19 cellular contexts compared by ENCODE assay signal in the genomic region with DNA sequence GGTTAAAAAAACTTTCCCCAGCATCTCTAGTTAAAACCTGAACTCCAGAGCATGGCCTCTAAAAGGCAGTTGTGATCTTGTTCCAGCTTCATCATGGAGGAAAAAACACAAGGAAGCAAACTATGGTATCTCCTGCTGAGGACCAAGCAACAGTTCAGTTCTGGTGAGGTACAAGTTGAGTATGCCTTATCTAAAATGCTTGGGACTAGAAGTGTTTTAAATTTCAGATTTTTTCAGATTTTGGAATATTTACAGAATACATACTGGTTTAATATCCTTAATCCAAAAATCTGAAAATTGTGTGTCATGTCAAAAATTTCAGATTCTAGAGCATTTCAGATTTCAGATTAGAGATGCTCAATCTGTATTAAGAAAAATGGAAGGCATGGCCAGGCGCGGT.
DNase-seq lines count a peak whose midpoint lies in the region; ATAC-seq lines count a peak whose summit lies in the region.
"Had no signal": no experiment of that assay in that cellular context is flagged by ENCODE, and none has a peak within 500 bp of the region (broad histone marks: within the 10 kb centered on the region; RNA-seq: fewer than 3 reads in every experiment).

No MANE protein-coding gene starts in this region.

- H3K27ac Mint-ChIP-seq in activated T-cell treated with anti-CD3 and anti-CD28 coated beads, Interleukin-2, amount 50 U/mL, for 24 hours, result peak overlapping the region; percentile 23
- H3K27ac Mint-ChIP-seq in stimulated activated naive CD8-positive, alpha-beta T cell treated with anti-CD3 and anti-CD28 coated beads, Interleukin-15, amount 100 ng/mL, for 72 hours, result peak overlapping the region; percentile 70 to 79
- peak overlapping the region; percentile 2 for H3K27ac Mint-ChIP-seq in stimulated activated effector memory CD8-positive, alpha-beta T cell treated with anti-CD3 and anti-CD28 coated beads, Interleukin-12 subunit alpha, Interleukin-12 subunit beta, amount 100 ng/mL, for 72 hours

- H3K27me3 Mint-ChIP-seq in activated T-cell treated with anti-CD3 and anti-CD28 coated beads, Interleukin-2, amount 50 U/mL, for 24 hours, result no peaks in the 10 kb centered on the region
- no peaks in the 10 kb centered on the region for H3K27me3 Mint-ChIP-seq in stimulated activated naive CD8-positive, alpha-beta T cell treated with anti-CD3 and anti-CD28 coated beads, Interleukin-15, amount 100 ng/mL, for 72 hours
- H3K27me3 Mint-ChIP-seq: CD4-positive, alpha-beta T cell had no signal

- peaks cover 91% of the 10 kb centered on the region for H3K36me3 Mint-ChIP-seq in activated T-cell treated with anti-CD3 and anti-CD28 coated beads, Interleukin-2, amount 50 U/mL, for 24 hours (ENCODE audit: low read depth)
- peaks cover 100% of the 10 kb centered on the region for H3K36me3 Mint-ChIP-seq in stimulated activated effector memory CD8-positive, alpha-beta T cell treated with anti-CD3 and anti-CD28 coated beads, Interleukin-12 subunit alpha, Interleukin-12 subunit beta, amount 100 ng/mL, for 72 hours

- DNase-seq in activated T-cell treated with anti-CD3 and anti-CD28 coated beads, Interleukin-2, amount 50 U/mL, for 24 hours, result no peak
- DNase-seq in activated T-cell treated with anti-CD3 and anti-CD28 coated beads, Interleukin-2, amount 50 U/mL, for 48 hours, result no peak
- no peak for DNase-seq in stimulated activated naive CD8-positive, alpha-beta T cell treated with anti-CD3 and anti-CD28 coated beads, Interleukin-15, amount 100 ng/mL, for 72 hours
- DNase-seq in stimulated activated naive CD8-positive, alpha-beta T cell treated with anti-CD3 and anti-CD28 coated beads, Interleukin-15, Interleukin-2, amounts not matched to agents 100 U/mL and 50 U/mL, for 24 hours, result no peak
- peak in 1 of 2 donors; percentile 4 for DNase-seq in stimulated activated effector memory CD8-positive, alpha-beta T cell treated with anti-CD3 and anti-CD28 coated beads, Interleukin-12 subunit alpha, Interleukin-12 subunit beta, amount 100 ng/mL, for 72 hours (ENCODE audit: low spot score in 2 of 2)
- no peak for DNase-seq in AG08395 (ENCODE audit: low spot score)
- DNase-seq: AML-193; BE2C; CD4-positive, alpha-beta T cell; CD8-positive, alpha-beta memory T cell; DMS 273 treated with DMSO at 0.1 percent for 48 hours; DMS79; EL; GDM1; GM23248; H7; HCEC 1CT had no signal

- H3K4me3 Mint-ChIP-seq in activated T-cell treated with anti-CD3 and anti-CD28 coated beads, Interleukin-2, amount 50 U/mL, for 24 hours, result no peak overlapping the region
- H3K4me3 Mint-ChIP-seq in stimulated activated naive CD8-positive, alpha-beta T cell treated with anti-CD3 and anti-CD28 coated beads, Interleukin-15, amount 100 ng/mL, for 72 hours, result no peak overlapping the region
- no peak overlapping the region for H3K4me3 Mint-ChIP-seq in stimulated activated effector memory CD8-positive, alpha-beta T cell treated with anti-CD3 and anti-CD28 coated beads, Interleukin-12 subunit alpha, Interleukin-12 subunit beta, amount 100 ng/mL, for 72 hours
- H3K4me3 Mint-ChIP-seq: CD14-positive monocyte; CD4-positive, alpha-beta T cell; CD8-positive, alpha-beta memory T cell had no signal

- no peaks in the 10 kb centered on the region for H3K9me3 Mint-ChIP-seq in activated T-cell treated with anti-CD3 and anti-CD28 coated beads, Interleukin-2, amount 50 U/mL, for 24 hours
- no peaks in the 10 kb centered on the region for H3K9me3 Mint-ChIP-seq in stimulated activated naive CD8-positive, alpha-beta T cell treated with anti-CD3 and anti-CD28 coated beads, Interleukin-15, amount 100 ng/mL, for 72 hours
- no peaks in the 10 kb centered on the region for H3K9me3 Mint-ChIP-seq in stimulated activated effector memory CD8-positive, alpha-beta T cell treated with anti-CD3 and anti-CD28 coated beads, Interleukin-12 subunit alpha, Interleukin-12 subunit beta, amount 100 ng/mL, for 72 hours
- H3K9me3 Mint-ChIP-seq: CD4-positive, alpha-beta T cell; CD8-positive, alpha-beta memory T cell had no signal

- H3K4me1 Mint-ChIP-seq in activated T-cell treated with anti-CD3 and anti-CD28 coated beads, Interleukin-2, amount 50 U/mL, for 24 hours (ENCODE audit: low read depth), result peaks cover 14% of the 10 kb centered on the region
- H3K4me1 Mint-ChIP-seq in stimulated activated naive CD8-positive, alpha-beta T cell treated with anti-CD3 and anti-CD28 coated beads, Interleukin-15, amount 100 ng/mL, for 72 hours, result peaks cover 18% of the 10 kb centered on the region
- peaks cover 6% of the 10 kb centered on the region for H3K4me1 Mint-ChIP-seq in stimulated activated effector memory CD8-positive, alpha-beta T cell treated with anti-CD3 and anti-CD28 coated beads, Interleukin-12 subunit alpha, Interleukin-12 subunit beta, amount 100 ng/mL, for 72 hours
- H3K4me1 Mint-ChIP-seq: CD14-positive monocyte had no signal

- ATAC-seq in stimulated activated naive CD8-positive, alpha-beta T cell treated with anti-CD3 and anti-CD28 coated beads, Interleukin-15, amount 100 ng/mL, for 72 hours, result no peak
- no peak for ATAC-seq in stimulated activated naive CD8-positive, alpha-beta T cell treated with anti-CD3 and anti-CD28 coated beads, Interleukin-15, Interleukin-2, amounts not matched to agents 100 U/mL and 50 U/mL, for 24 hours
- ATAC-seq in stimulated activated effector memory CD8-positive, alpha-beta T cell treated with anti-CD3 and anti-CD28 coated beads, Interleukin-12 subunit alpha, Interleukin-12 subunit beta, amount 100 ng/mL, for 72 hours, result no peak
- ATAC-seq: GM12878 had no signal

Comparison
In these comparisons a context has a peak if more than half of its experiments do, and no peak if none do; other contexts are left out.
1. H3K27ac Mint-ChIP-seq: peak in every context shown above with its lines; median percentile 74 in stimulated activated naive CD8-positive, alpha-beta T cell treated with anti-CD3 and anti-CD28 coated beads, Interleukin-15, amount 100 ng/mL, for 72 hours; 23 in activated T-cell treated with anti-CD3 and anti-CD28 coated beads, Interleukin-2, amount 50 U/mL, for 24 hours; 2 in stimulated activated effector memory CD8-positive, alpha-beta T cell treated with anti-CD3 and anti-CD28 coated beads, Interleukin-12 subunit alpha, Interleukin-12 subunit beta, amount 100 ng/mL, for 72 hours.